In the genomic region with DNA sequence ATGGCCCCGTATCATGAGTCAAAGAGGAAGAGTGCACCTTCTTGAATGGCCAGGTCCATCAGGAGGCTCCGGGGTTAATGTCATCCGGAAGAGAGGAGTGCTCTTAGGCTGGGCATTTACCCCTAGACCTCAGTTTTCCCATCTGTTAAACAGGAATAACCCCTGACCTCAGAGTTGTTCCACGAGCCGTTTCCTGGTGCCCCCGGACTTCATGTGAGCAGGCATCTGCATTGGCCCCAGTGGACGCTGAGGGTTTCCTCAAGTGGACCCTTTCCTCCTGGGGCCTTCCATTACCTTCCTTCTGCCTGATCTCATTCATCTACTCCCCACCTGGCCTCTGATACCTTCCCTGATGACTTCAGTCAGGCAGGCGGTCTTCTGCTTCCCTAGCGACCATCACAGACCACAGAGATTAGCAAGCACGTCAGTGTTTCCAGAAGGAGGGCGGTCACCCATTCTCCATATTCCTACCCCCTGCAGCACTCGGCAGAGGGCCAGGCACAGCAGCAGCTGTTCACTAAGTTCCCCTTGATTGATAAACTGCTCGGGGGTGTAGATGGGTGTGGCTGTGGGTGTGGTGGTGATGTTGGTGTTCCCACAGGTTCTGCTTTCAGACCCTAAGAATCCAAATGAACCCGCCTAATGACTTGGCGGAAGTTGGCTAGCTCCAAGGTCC, we compare ENCODE assay signal across 18 cellular contexts.
A peak's percentile ranks its signal among the peaks of the same experiment; 100 is the strongest.
DNase-seq lines count a peak whose midpoint lies in the region; ATAC-seq and TF ChIP-seq lines count a peak whose summit lies in the region.
"Had no signal": no experiment of that assay in that cellular context is flagged by ENCODE, and none has a peak within 500 bp of the region (broad histone marks: within the 10 kb centered on the region; RNA-seq: fewer than 3 reads in every experiment).

No MANE protein-coding gene starts in this region.

- H3K9me3 Mint-ChIP-seq in naive thymus-derived CD8-positive, alpha-beta T cell, result peaks cover 0 to 9% (median 0%) of the 10 kb centered on the region in 9 donors
- H3K9me3 Mint-ChIP-seq: activated B cell treated with CpG ODN at 0.5 μM for 24 hours had no signal

- H3K27me3 ChIP-seq in WERI-Rb-1 (ENCODE audit: insufficient read depth, low read depth, severe bottlenecking), result no peaks in the 10 kb centered on the region
- H3K27me3 ChIP-seq: thyroid gland had no signal

- no peak for TF ChIP-seq CTCF in WERI-Rb-1 (IDR thresholded peaks at IDR 0.05; ENCODE audit: low read depth, low read length)
- no peak for TF ChIP-seq CTCF in RWPE1 (conservative IDR thresholded peaks at IDR 0.05; ENCODE audit: low read depth)

- peak; percentile 31 for DNase-seq in NCI-H2171 treated with DMSO at 0.1 percent for 48 hours (lab: John Stamatoyannopoulos, UW)
- DNase-seq in NCI-H2171 (lab: John Stamatoyannopoulos, UW), result no peak
- peak; percentile 18 for DNase-seq in D341Med (ENCODE audit: low spot score)
- peak; percentile 3 for DNase-seq in WERI-Rb-1
- DNase-seq in naive thymus-derived CD8-positive, alpha-beta T cell, result no peak
- no peak for DNase-seq in RWPE1 (ENCODE audit: low spot score)
- DNase-seq in stimulated activated CD4-positive, alpha-beta T cell treated with anti-CD3 and anti-CD28 coated beads, Interleukin-2, amount 100 ng/mL, for 48 hours, result no peak
- DNase-seq: activated B cell treated with CpG ODN at 0.5 μM for 24 hours; DMS79; effector CD8-positive, alpha-beta T cell; hippocampal formation; midbrain; NCI-H187; NCI-H524; occipital lobe; thyroid gland had no signal

- H3K27ac Mint-ChIP-seq in naive thymus-derived CD8-positive, alpha-beta T cell, result peak overlapping the region; percentile 22 to 98 (median 96)
- H3K27ac Mint-ChIP-seq: activated B cell treated with CpG ODN at 0.5 μM for 24 hours had no signal

- POLR2A ChIA-PET in naive thymus-derived CD8-positive, alpha-beta T cell (lab: Charles Lee), result interaction anchor here (2.0 kb wide), 2 partner anchors 34 to 180 kb away, joined by 5 to 15 read pairs; no protein-coding TSS in a partner anchor
- POLR2A ChIA-PET in RWPE1 (lab: Yijun Ruan, JAX; ENCODE audit: low non-redundant PET), result no interaction called here

- H3K27me3 Mint-ChIP-seq in naive thymus-derived CD8-positive, alpha-beta T cell, result no peaks in the 10 kb centered on the region

- CTCF ChIA-PET in RWPE1 (lab: Yijun Ruan, JAX), result no interaction called here

- no peaks in the 10 kb centered on the region for H3K36me3 ChIP-seq in WERI-Rb-1
- H3K36me3 ChIP-seq: thyroid gland had no signal

- H3K4me1 Mint-ChIP-seq in naive thymus-derived CD8-positive, alpha-beta T cell, result peaks cover 30 to 43% (median 34%) of the 10 kb centered on the region in 4 donors

- no peaks in the 10 kb centered on the region for H3K36me3 Mint-ChIP-seq in naive thymus-derived CD8-positive, alpha-beta T cell

- H3K27ac ChIP-seq in WERI-Rb-1 (no peak overlapping the region), RWPE1 (no peak overlapping the region)
- H3K27ac ChIP-seq: 22Rv1 had no signal

- ATAC-seq in naive thymus-derived CD8-positive, alpha-beta T cell, result no peak
- ATAC-seq in HG03432 (IDR thresholded peaks at IDR 0.05; ENCODE audit: unreplicated experiment), result no peak

- no peak overlapping the region for H3K4me3 ChIP-seq in WERI-Rb-1 (ENCODE audit: low read depth, low read length)
- H3K4me3 ChIP-seq: thyroid gland had no signal

- H3K4me3 Mint-ChIP-seq in naive thymus-derived CD8-positive, alpha-beta T cell, result peak overlapping the region in 7 of 10 donors; percentile 4 to 89 (median 60)
- H3K4me3 Mint-ChIP-seq: activated B cell treated with CpG ODN at 0.5 μM for 24 hours had no signal

- no peaks in the 10 kb centered on the region for H3K9me3 ChIP-seq in WERI-Rb-1 (ENCODE audit: severe bottlenecking)
- H3K9me3 ChIP-seq: thyroid gland had no signal

Comparison
In these comparisons a context has a peak if more than half of its experiments do, and no peak if none do; other contexts are left out.
1. DNase-seq: peak in NCI-H2171 treated with DMSO at 0.1 percent for 48 hours (single experiment), D341Med (single experiment) and WERI-Rb-1 (single experiment); none in NCI-H2171 (single experiment), naive thymus-derived CD8-positive, alpha-beta T cell (0 of 10), RWPE1 (single experiment) and stimulated activated CD4-positive, alpha-beta T cell treated with anti-CD3 and anti-CD28 coated beads, Interleukin-2, amount 100 ng/mL, for 48 hours (0 of 2).